8 cellular contexts compared by ENCODE assay signal in the genomic region with DNA sequence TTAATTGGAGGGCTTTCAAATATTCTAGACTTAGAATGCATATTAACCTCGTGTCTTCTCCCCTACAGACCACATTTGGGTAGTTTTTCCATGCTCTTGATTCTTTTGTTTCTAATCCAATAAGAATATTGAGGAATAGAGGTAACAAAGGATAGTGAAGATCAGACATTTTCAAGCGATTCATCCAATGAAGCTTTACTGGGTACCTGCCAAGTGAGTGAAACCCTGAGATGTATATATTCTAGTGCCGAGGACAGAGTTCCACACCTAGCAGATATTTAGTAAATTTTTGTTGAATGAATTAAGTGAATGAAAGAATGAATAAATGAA. TPM values are rescaled to one million over a fixed set of nuclear protein-coding genes. Genes with fewer than 3 reads are reported as not detected.
DNase-seq lines count a peak whose midpoint lies in the region; ATAC-seq and TF ChIP-seq lines count a peak whose summit lies in the region.

No MANE protein-coding gene starts in this region.

- H3K9me2 ChIP-seq in PC-9 (ENCODE audit: insufficient read depth), result no peaks in the 10 kb centered on the region

- CTCF ChIA-PET in PC-9 (lab: Charles Lee), result no interaction called here

- H3K27ac ChIP-seq in PC-9, result peak overlapping the region; percentile 68
- peak overlapping the region; percentile 76 to 86 (median 85) for H3K27ac ChIP-seq in esophagus squamous epithelium

- no peak for TF ChIP-seq CTCF in PC-9 (conservative IDR thresholded peaks at IDR 0.05)
- TF ChIP-seq CTCF in esophagus squamous epithelium (IDR thresholded peaks at IDR 0.05), result no peak

- 23 to 33% methylated on average over 3 of the region's 3 CpGs for WGBS in esophagus squamous epithelium, 2 donors

- in situ Hi-C loops in ACHN (cut with HindIII; ENCODE audit: low pct_ligation_motif_present, low pct_unique_long_range_greater_than_20kb, low sequenced_read_pairs), result no loop called here

- peak; percentile 7 for DNase-seq in ACHN
- DNase-seq in PC-9, result no peak
- no peak for DNase-seq in esophagus squamous epithelium (lab: John Stamatoyannopoulos, UW)
- no peak for DNase-seq in skeletal muscle cell (ENCODE audit: low read depth)
- DNase-seq in hepatic stellate cell (ENCODE audit: low spot score), result no peak
- no peak for DNase-seq in activated CD4-positive, CD25-positive, alpha-beta regulatory T cell (lab: John Stamatoyannopoulos, UW)
- no peak for DNase-seq in SK-N-DZ (ENCODE audit: low spot score)

- H3F3A ChIP-seq in PC-9 (ENCODE audit: insufficient read depth, low read depth), result peaks cover 6% of the 10 kb centered on the region; the same call in 1 of the 2 replicates

- H3K4me3 ChIP-seq in PC-9 (peak overlapping the region; percentile 98), esophagus squamous epithelium (peak overlapping the region; percentile 66 to 89 (median 82)), skeletal muscle cell (ENCODE audit: low read depth, low read length) (peak overlapping the region; percentile 92)

- intact Hi-C loops in PC-9 (cut with micrococcal nuclease; ENCODE audit: unreplicated experiment) (no loop called here), esophagus squamous epithelium (cut with DNase I) (no loop called here)

- H4K20me1 ChIP-seq in PC-9 (ENCODE audit: insufficient read depth), result no peaks in the 10 kb centered on the region

- H3K4me1 ChIP-seq in PC-9 (replicated peaks; ENCODE audit: insufficient read depth), result peaks cover 9% of the 10 kb centered on the region
- peaks cover 0 to 20% (median 4%) of the 10 kb centered on the region in 3 donors for H3K4me1 ChIP-seq in esophagus squamous epithelium

- peak; percentile 5 for ATAC-seq in GM19455 (IDR thresholded peaks at IDR 0.05; ENCODE audit: unreplicated experiment)

- POLR2A ChIA-PET in PC-9 (lab: Charles Lee; ENCODE audit: unreplicated experiment), result interaction anchor here (0.6 to 0.7 kb wide), 2 partner anchors 218 to 1333 kb away, joined by 3 to 8 read pairs; no protein-coding TSS in a partner anchor

- peak overlapping the region; percentile 94 for H3K4me2 ChIP-seq in PC-9

- peaks cover 39% of the 10 kb centered on the region for H3K79me2 ChIP-seq in PC-9 (ENCODE audit: low read depth)

- H3K27me3 ChIP-seq in PC-9 (ENCODE audit: insufficient read depth, low read depth), result no peaks in the 10 kb centered on the region
- peaks cover 0 to 4% (median 0%) of the 10 kb centered on the region in 4 donors for H3K27me3 ChIP-seq in esophagus squamous epithelium

- H2AFZ ChIP-seq in PC-9, result peak overlapping the region; percentile 96

- H3K9me3 ChIP-seq in PC-9 (ENCODE audit: insufficient read depth, low read depth) (no peaks in the 10 kb centered on the region), esophagus squamous epithelium (no peaks in the 10 kb centered on the region)

- TSS peak; percentile 61 for BruUV-seq in PC-9 (replicated peaks; lab: Mats Ljungman, UMichigan)

- H3K36me3 ChIP-seq in PC-9 (ENCODE audit: low read depth), result peaks cover 12% of the 10 kb centered on the region
- H3K36me3 ChIP-seq in esophagus squamous epithelium, result peaks cover 0 to 8% (median 0%) of the 10 kb centered on the region in 3 donors

- TF ChIP-seq POLR2A in esophagus squamous epithelium (IDR thresholded peaks at IDR 0.05), result no peak

RNA-seq across cellular contexts. Expression of gene RFC3, which starts 0.5 kb away (rescaled TPM):
- total RNA-seq in PC-9 (2021) (14.2 and 20.4 TPM in 2 replicates), esophagus squamous epithelium (10 to 100 TPM in 3 of 4 donors, 1 to 10 TPM in 1; 4.4 to 18.0 (median 13.0) TPM)
- polyA plus RNA-seq in SK-N-DZ (2014; cell fraction: cytosol; rRNA removed), result 121 and 125 TPM in 2 replicates
- 108 and 120 TPM in 2 replicates for polyA plus RNA-seq in SK-N-DZ (2014; cell fraction: nucleus; rRNA removed)
